Comparison of ENCODE assay signal across 11 cellular contexts in the genomic region with DNA sequence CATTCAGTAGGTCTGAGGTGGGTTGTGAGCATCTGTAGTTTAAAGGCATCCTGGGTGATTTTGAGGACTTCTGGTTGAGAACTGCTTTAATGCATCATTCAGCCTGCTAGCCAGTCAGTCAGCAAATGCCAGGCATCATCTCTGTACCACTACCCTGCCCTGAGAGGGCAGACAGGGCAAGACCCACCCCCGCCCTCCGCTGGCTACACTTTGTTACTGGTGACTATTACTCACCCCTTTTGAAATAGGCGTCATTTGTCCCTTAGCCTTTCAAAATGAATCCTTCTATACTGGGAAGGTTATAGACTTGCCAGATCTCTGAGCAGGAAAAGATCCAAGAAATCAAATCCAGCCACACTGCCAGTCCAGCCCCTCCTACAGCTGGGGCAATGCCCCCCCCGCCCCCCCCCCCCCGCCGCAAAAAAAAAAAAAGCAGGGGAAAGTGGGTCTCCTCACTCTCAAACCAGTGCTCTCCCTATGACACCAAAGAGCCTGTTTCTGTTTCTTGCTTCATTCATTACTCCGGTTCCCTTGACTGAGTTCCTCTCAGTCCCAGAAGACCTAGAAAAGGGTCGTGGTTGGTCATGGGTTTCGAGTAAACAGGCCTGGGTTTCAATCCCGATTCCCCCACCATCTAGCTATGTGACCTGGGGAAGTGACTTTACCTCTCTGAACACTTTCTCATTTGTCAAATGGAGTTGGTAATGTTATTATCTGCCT. TPM values are rescaled to one million over a fixed set of nuclear protein-coding genes. Genes with fewer than 3 reads are reported as not detected.
DNase-seq lines count a peak whose midpoint lies in the region; ATAC-seq and TF ChIP-seq lines count a peak whose summit lies in the region.
"Had no signal": no experiment of that assay in that cellular context is flagged by ENCODE, and none has a peak within 500 bp of the region (broad histone marks: within the 10 kb centered on the region; RNA-seq: fewer than 3 reads in every experiment).

No MANE protein-coding gene starts in this region.

- peaks cover 19% of the 10 kb centered on the region for H3K36me3 Mint-ChIP-seq in activated CD4-positive, alpha-beta T cell treated with anti-CD3 and anti-CD28 coated beads for 36 hours (ENCODE audit: low read depth)
- H3K36me3 Mint-ChIP-seq in H9 (ENCODE audit: insufficient read depth in 1 of 3, low read depth in 3 of 3) (peaks cover 7 to 49% (median 23%) of the 10 kb centered on the region in 3 experiments; a peak in 6 of 7 replicates), endothelial cell (ENCODE audit: low read depth, unreplicated experiment) (peaks cover 15% of the 10 kb centered on the region)

- H3K23ac ChIP-seq in H9 (ENCODE audit: insufficient read length, low read depth, low read length): no peak overlapping the region

- peaks cover 6% of the 10 kb centered on the region for H3K23me2 ChIP-seq in H9 (ENCODE audit: insufficient read length, low read depth, low read length, poor library complexity, severe bottlenecking)

- DNase-seq in activated CD4-positive, alpha-beta T cell treated with anti-CD3 and anti-CD28 coated beads for 36 hours: peak; percentile 84
- DNase-seq in activated CD4-positive, alpha-beta T cell treated with anti-CD3 and anti-CD28 coated beads for 1 hour: no peak
- no peak for DNase-seq in H9
- no peak for DNase-seq in sigmoid colon
- no peak for DNase-seq in NCI-H2171 treated with DMSO at 0.1 percent for 48 hours (lab: John Stamatoyannopoulos, UW)
- no peak for DNase-seq in endothelial cell (ENCODE audit: low spot score)
- DNase-seq: activated naive CD4-positive, alpha-beta T cell treated with anti-CD3 and anti-CD28 coated beads, Interleukin-2, amount 50 U/mL, for 16 hours; MV-4-11 had no signal

- CTCF ChIA-PET in activated CD4-positive, alpha-beta T cell treated with anti-CD3 and anti-CD28 coated beads for 36 hours (lab: Charles Lee): interaction anchor here (1.0 to 1.2 kb wide), 3 partner anchors 13 to 301 kb away, joined by 3 read pairs; no protein-coding TSS in a partner anchor

- POLR2A ChIA-PET in activated CD4-positive, alpha-beta T cell treated with anti-CD3 and anti-CD28 coated beads for 36 hours (lab: Charles Lee): no interaction called here

- H2BK15ac ChIP-seq in H9 (ENCODE audit: low read depth, low read length): no peak overlapping the region

- H4K20me1 ChIP-seq in H9 (ENCODE audit: control insufficient read depth, insufficient read depth, insufficient read length): no peaks in the 10 kb centered on the region

- H3K4me3 ChIP-seq in sigmoid colon: no peak overlapping the region
- H3K4me3 ChIP-seq: prostate gland had no signal

- H4K8ac ChIP-seq in H9 (replicated peaks; ENCODE audit: insufficient read length, low read depth, low read length): no peak overlapping the region

- no peak overlapping the region for H3K56ac ChIP-seq in H9 (ENCODE audit: insufficient read length, low read depth, low read length)

- ATAC-seq in activated CD4-positive, alpha-beta T cell treated with anti-CD3 and anti-CD28 coated beads for 36 hours: peak; percentile 70
- ATAC-seq in GM21723 (IDR thresholded peaks at IDR 0.05; ENCODE audit: unreplicated experiment): no peak

- H3K79me2 ChIP-seq in H9 (ENCODE audit: insufficient read depth, low read length): no peaks in the 10 kb centered on the region

- no peak overlapping the region for H2AK5ac ChIP-seq in H9 (ENCODE audit: insufficient read length, low read length)

- H3K4me3 Mint-ChIP-seq in activated CD4-positive, alpha-beta T cell treated with anti-CD3 and anti-CD28 coated beads for 36 hours: no peak overlapping the region
- H3K4me3 Mint-ChIP-seq in H9 (no peak overlapping the region), endothelial cell (ENCODE audit: unreplicated experiment) (no peak overlapping the region)

- peaks cover 45% of the 10 kb centered on the region for H3K4me1 Mint-ChIP-seq in activated CD4-positive, alpha-beta T cell treated with anti-CD3 and anti-CD28 coated beads for 36 hours
- H3K4me1 Mint-ChIP-seq in H9 (peaks cover 19 to 30% of the 10 kb centered on the region in 2 experiments), endothelial cell (ENCODE audit: unreplicated experiment) (peaks cover 41% of the 10 kb centered on the region)

- peak overlapping the region; percentile 63 for H3K27ac Mint-ChIP-seq in activated CD4-positive, alpha-beta T cell treated with anti-CD3 and anti-CD28 coated beads for 36 hours
- H3K27ac Mint-ChIP-seq in H9 (peak overlapping the region in 1 of 3 experiments; percentile 33; a peak in 1 of 7 replicates), endothelial cell (ENCODE audit: unreplicated experiment) (no peak overlapping the region)

- H3K9me3 Mint-ChIP-seq in activated CD4-positive, alpha-beta T cell treated with anti-CD3 and anti-CD28 coated beads for 36 hours (ENCODE audit: low read depth): no peaks in the 10 kb centered on the region
- H3K9me3 Mint-ChIP-seq in H9 (no peaks in the 10 kb centered on the region), endothelial cell (ENCODE audit: unreplicated experiment) (no peaks in the 10 kb centered on the region)

- no peak overlapping the region for H3K9ac ChIP-seq in H9 (ENCODE audit: extremely low read depth, insufficient read length, low read length)

- no CpG with 5 or more reads among the region's 10 CpGs for WGBS in H9 (ENCODE audit: extremely low coverage, insufficient read length, low lambda C conversion rate)
- WGBS in sigmoid colon, 2 donors: 76 to 85% methylated on average over 10 of the region's 10 CpGs

- no peaks in the 10 kb centered on the region for H3K9me3 ChIP-seq in H9 (ENCODE audit: control insufficient read depth, low read depth, low read length)
- no peaks in the 10 kb centered on the region for H3K9me3 ChIP-seq in sigmoid colon
- H3K9me3 ChIP-seq: prostate gland had no signal

- H2BK20ac ChIP-seq in H9 (ENCODE audit: low read depth, low read length, poor library complexity, severe bottlenecking): no peak overlapping the region

- no peak overlapping the region for H3K4me2 ChIP-seq in H9 (ENCODE audit: insufficient read depth, insufficient read length, low read length)

- H3K27me3 ChIP-seq in H9 (ENCODE audit: insufficient read depth, low read length) (no peaks in the 10 kb centered on the region), sigmoid colon (no peaks in the 10 kb centered on the region)

- no peak for TF ChIP-seq POLR2A in sigmoid colon (IDR thresholded peaks at IDR 0.05)

- H4K91ac ChIP-seq in H9 (ENCODE audit: insufficient read length, low read depth, low read length): no peak overlapping the region

- H3K79me1 ChIP-seq in H9 (ENCODE audit: insufficient read depth, low read depth, low read length, poor library complexity, severe bottlenecking): no peaks in the 10 kb centered on the region

- H3K27ac ChIP-seq in H9 (ENCODE audit: insufficient read length, low read depth, low read length) (no peak overlapping the region), cingulate gyrus (ENCODE audit: low read depth, low read length) (peak overlapping the region; percentile 57), sigmoid colon (peak overlapping the region in 3 of 4 donors; percentile 56 to 65 (median 65))

- intact Hi-C loops in activated CD4-positive, alpha-beta T cell treated with anti-CD3 and anti-CD28 coated beads for 36 hours (cut with DNase I, micrococcal nuclease): loop anchor here in 1 of 2 experiments (5.0 kb wide), 1 partner anchor 37 kb away; no protein-coding TSS in a partner anchor
- intact Hi-C loops in sigmoid colon (cut with DNase I): no loop called here

- H2BK5ac ChIP-seq in H9 (ENCODE audit: insufficient read length, low read length): no peak overlapping the region

- no peak overlapping the region for H3K4ac ChIP-seq in H9 (ENCODE audit: low read depth, low read length)

- TF ChIP-seq CTCF in H9 (conservative IDR thresholded peaks at IDR 0.05) (0 out of 3 replicates have a peak, but pooled peaks have one; percentile 13), sigmoid colon (IDR thresholded peaks at IDR 0.05) (no peak), endothelial cell (IDR thresholded peaks at IDR 0.05; ENCODE audit: unreplicated experiment) (no peak)

- H4K5ac ChIP-seq in H9 (ENCODE audit: insufficient read length, low read depth, low read length): no peak overlapping the region

- no peak overlapping the region for H3K18ac ChIP-seq in H9 (ENCODE audit: insufficient read length, low read depth, low read length)

- no peak overlapping the region for H3T11ph ChIP-seq in H9 (ENCODE audit: low read length)

- H3K27me3 Mint-ChIP-seq in activated CD4-positive, alpha-beta T cell treated with anti-CD3 and anti-CD28 coated beads for 36 hours: no peaks in the 10 kb centered on the region
- peaks cover 3% of the 10 kb centered on the region; the same call in 1 of the 2 replicates for H3K27me3 Mint-ChIP-seq in H9 (ENCODE audit: low read depth)
- peaks cover 3% of the 10 kb centered on the region for H3K27me3 Mint-ChIP-seq in endothelial cell (ENCODE audit: unreplicated experiment)

- TF ChIP-seq EP300 in sigmoid colon (IDR thresholded peaks at IDR 0.05): no peak

- H3K14ac ChIP-seq in H9 (ENCODE audit: insufficient read depth, low read length): no peak overlapping the region

- no peak overlapping the region for H2BK120ac ChIP-seq in H9 (ENCODE audit: low read depth, low read length, poor library complexity, severe bottlenecking)

- H3K36me3 ChIP-seq in sigmoid colon: peaks cover 0 to 35% (median 17%) of the 10 kb centered on the region in 4 donors
- H3K36me3 ChIP-seq: prostate gland had no signal

- H2BK12ac ChIP-seq in H9 (ENCODE audit: insufficient read length, low read depth, low read length): no peak overlapping the region

- H3K4me1 ChIP-seq in H9 (ENCODE audit: insufficient read depth, low read length) (no peaks in the 10 kb centered on the region), sigmoid colon (peaks cover 0 to 64% (median 52%) of the 10 kb centered on the region in 4 donors)

- no peak overlapping the region for H2AFZ ChIP-seq in H9 (ENCODE audit: low read length)

RNA-seq across cellular contexts. Expression of a gene that starts 4.4 kb away (rescaled TPM):
- total RNA-seq in activated CD4-positive, alpha-beta T cell treated with anti-CD3 and anti-CD28 coated beads for 36 hours: 10 to 100 TPM; 31.5 to 33.5 TPM
- 89.0 and 90.9 TPM in 2 replicates for total RNA-seq in H9 (2021)
- 10 to 100 TPM; 15.5 to 37.4 (median 19.7) TPM for total RNA-seq in sigmoid colon
- polyA plus RNA-seq in sigmoid colon: 10 to 100 TPM in 1 of 3 donors, 1 to 10 TPM in 2; 4.6 to 28.9 (median 6.6) TPM
- total RNA-seq in endothelial cell (ENCODE audit: unreplicated experiment): 284 TPM

RNA-seq across cellular contexts. Expression of a gene that starts 15.3 kb away (rescaled TPM):
- 10 to 100 TPM; 27.7 to 30.8 TPM for total RNA-seq in activated CD4-positive, alpha-beta T cell treated with anti-CD3 and anti-CD28 coated beads for 36 hours
- total RNA-seq in H9 (2021) (31.5 and 32.5 TPM in 2 replicates), sigmoid colon (100 to 1,000 TPM; 106 to 150 (median 121) TPM), endothelial cell (ENCODE audit: unreplicated experiment) (48.1 TPM)
- 10 to 100 TPM; 26.1 to 38.4 (median 36.1) TPM for polyA plus RNA-seq in sigmoid colon

RNA-seq across cellular contexts. Expression of a gene that starts 54.9 kb away (rescaled TPM):
- total RNA-seq in activated CD4-positive, alpha-beta T cell treated with anti-CD3 and anti-CD28 coated beads for 36 hours: 10 to 100 TPM in 1 of 2 experiments, 1 to 10 TPM in 1; 9.6 to 12.9 TPM
- 22.0 and 22.2 TPM in 2 replicates for total RNA-seq in H9 (2021)
- total RNA-seq in sigmoid colon: not detected
- polyA plus RNA-seq in sigmoid colon: 1 to 10 TPM in 1 of 3 donors, under 1 TPM in 1, not detected in 1; 0.46 to 1.9 TPM
- 3.3 TPM for total RNA-seq in endothelial cell (ENCODE audit: unreplicated experiment)
